25 cellular contexts compared by ENCODE assay signal in the genomic region with DNA sequence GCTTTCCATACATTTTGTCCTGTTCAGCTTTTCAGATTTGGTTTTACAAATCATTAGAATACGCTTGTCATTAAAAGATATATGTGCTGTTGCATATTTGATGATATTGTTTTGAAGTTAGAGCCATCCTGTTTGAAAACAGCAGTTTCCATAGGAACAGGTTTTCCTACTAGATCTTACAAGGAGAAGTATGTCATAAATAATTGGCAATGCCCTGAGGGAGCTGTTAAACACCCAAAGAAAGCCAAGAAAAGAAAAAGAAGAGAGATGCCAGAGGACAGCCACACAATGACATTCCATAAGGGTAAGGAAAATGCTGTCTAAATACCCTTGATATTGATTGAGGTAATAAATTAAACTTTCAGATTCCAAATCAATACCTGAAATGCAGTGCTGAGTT.
"Had no signal": no experiment of that assay in that cellular context is flagged by ENCODE, and none has a peak within 500 bp of the region (broad histone marks: within the 10 kb centered on the region; RNA-seq: fewer than 3 reads in every experiment).

No MANE protein-coding gene starts in this region.

- DNase-seq: activated CD4-positive, alpha-beta T cell treated with anti-CD3 and anti-CD28 coated beads for 4 hours; activated CD4-positive, alpha-beta T cell treated with anti-CD3 and anti-CD28 coated beads, Interleukin-2, amount 50 U/mL, for 4 hours; activated CD8-positive, alpha-beta memory T cell treated with anti-CD3 and anti-CD28 coated beads for 24 hours; activated effector memory CD4-positive, alpha-beta T cell treated with Interleukin-2 at 50 U/mL for 16 hours; activated naive CD4-positive, alpha-beta T cell treated with Interleukin-2 at 50 U/mL for 16 hours; anterior cingulate cortex; dorsolateral prefrontal cortex; effector memory CD8-positive, alpha-beta T cell; left lung; lower lobe of right lung; nephron progenitor cell; ovary; psoas muscle; stimulated activated CD4-positive, alpha-beta T cell treated with anti-CD3 and anti-CD28 coated beads, Interleukin-15, amount 100 ng/mL, for 24 hours; stimulated activated CD4-positive, alpha-beta T cell treated with anti-CD3 and anti-CD28 coated beads, Interleukin-2, amount 100 ng/mL, for 24 hours; stimulated activated naive CD4-positive, alpha-beta T cell had no signal

- H3K27me3 Mint-ChIP-seq: activated naive CD8-positive, alpha-beta T cell; effector memory CD8-positive, alpha-beta T cell had no signal

- H3K36me3 Mint-ChIP-seq: activated naive CD8-positive, alpha-beta T cell had no signal

- H3K9me3 Mint-ChIP-seq: effector memory CD8-positive, alpha-beta T cell had no signal

- H3K27ac ChIP-seq: dorsolateral prefrontal cortex, esophagus muscularis mucosa, left lung, lower lobe of right lung, ovary, psoas muscle, right atrium auricular region, tibial nerve, VCaP had no signal

- H3K27me3 ChIP-seq: dorsolateral prefrontal cortex, esophagus muscularis mucosa, left lung, ovary, right atrium auricular region, tibial nerve had no signal

- H3K4me1 ChIP-seq: esophagus muscularis mucosa, left lung, lower lobe of right lung, psoas muscle, right atrium auricular region, tibial nerve had no signal

- FAIRE-seq: colon, islet of Langerhans, TTC549 had no signal

- H3K4me2 ChIP-seq: smooth muscle cell had no signal

- H3K36me3 ChIP-seq: esophagus muscularis mucosa, left lung, lower lobe of right lung, ovary, right atrium auricular region, tibial nerve had no signal

- H3K4me3 ChIP-seq: dorsolateral prefrontal cortex, esophagus muscularis mucosa, left lung, lower lobe of right lung, ovary, psoas muscle, right atrium auricular region, smooth muscle cell, tibial nerve had no signal

- H3K4me3 Mint-ChIP-seq: activated naive CD8-positive, alpha-beta T cell; effector memory CD8-positive, alpha-beta T cell; nephron progenitor cell had no signal

- H3K9me3 ChIP-seq: ovary, psoas muscle had no signal

- H3K27ac Mint-ChIP-seq: activated naive CD8-positive, alpha-beta T cell; effector memory CD8-positive, alpha-beta T cell; nephron progenitor cell had no signal
